Comparison of ENCODE assay signal across 1 cellular context in genomic region chr1:228494391-228494790, GRCh38.
TF ChIP-seq lines count a peak whose summit lies in the region.

No MANE protein-coding gene starts in this region.

TF ChIP-seq in endothelial cell of umbilical vein, 7 proteins besides CTCF, POLR2A, EP300 and RAD21 (continued from another document):
- no peak for TF ChIP-seq JUN (IDR thresholded peaks at IDR 0.05; ENCODE audit: borderline replicate concordance, insufficient read depth, insufficient read length, low read depth)
- no peak for TF ChIP-seq EZH2 (IDR thresholded peaks at IDR 0.05; ENCODE audit: borderline replicate concordance, low read depth, low read length, severe bottlenecking)
- TF ChIP-seq GATA2 (IDR thresholded peaks at IDR 0.05; ENCODE audit: insufficient read depth, insufficient read length, low read depth, low read length) = no peak
- TF ChIP-seq MYC (IDR thresholded peaks at IDR 0.05; ENCODE audit: low read depth, low read length) = no peak
- TF ChIP-seq FOS (IDR thresholded peaks at IDR 0.05; ENCODE audit: borderline replicate concordance, insufficient read depth, low read length) = no peak
- TF ChIP-seq MAX (IDR thresholded peaks at IDR 0.05; ENCODE audit: insufficient read depth, insufficient read length) = no peak
